In the genomic region with DNA sequence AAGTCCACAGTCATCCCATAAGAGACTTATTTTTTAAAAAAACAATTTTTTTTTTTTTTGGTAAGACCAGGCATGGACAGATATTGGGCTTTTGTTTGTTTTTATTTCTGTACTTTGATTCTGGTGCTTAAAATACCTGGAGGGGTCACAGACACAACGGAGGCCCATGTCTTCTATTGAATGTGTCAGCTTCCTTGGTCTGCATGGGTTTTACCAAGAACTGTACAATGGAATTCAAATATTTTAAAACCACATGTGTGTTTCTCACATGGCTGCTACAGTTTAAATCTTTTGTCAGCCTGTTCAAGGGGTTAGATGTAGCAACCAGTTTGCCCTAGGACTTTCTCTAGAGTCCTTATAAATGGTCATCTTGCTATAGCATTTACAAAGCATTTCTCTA, we compare ENCODE assay signal across 2 cellular contexts.
TF ChIP-seq lines count a peak whose summit lies in the region.

No MANE protein-coding gene starts in this region.

TF ChIP-seq in GM23338, 12 proteins besides CTCF, POLR2A, EP300 and RAD21:
- TF ChIP-seq, protein P1, sequence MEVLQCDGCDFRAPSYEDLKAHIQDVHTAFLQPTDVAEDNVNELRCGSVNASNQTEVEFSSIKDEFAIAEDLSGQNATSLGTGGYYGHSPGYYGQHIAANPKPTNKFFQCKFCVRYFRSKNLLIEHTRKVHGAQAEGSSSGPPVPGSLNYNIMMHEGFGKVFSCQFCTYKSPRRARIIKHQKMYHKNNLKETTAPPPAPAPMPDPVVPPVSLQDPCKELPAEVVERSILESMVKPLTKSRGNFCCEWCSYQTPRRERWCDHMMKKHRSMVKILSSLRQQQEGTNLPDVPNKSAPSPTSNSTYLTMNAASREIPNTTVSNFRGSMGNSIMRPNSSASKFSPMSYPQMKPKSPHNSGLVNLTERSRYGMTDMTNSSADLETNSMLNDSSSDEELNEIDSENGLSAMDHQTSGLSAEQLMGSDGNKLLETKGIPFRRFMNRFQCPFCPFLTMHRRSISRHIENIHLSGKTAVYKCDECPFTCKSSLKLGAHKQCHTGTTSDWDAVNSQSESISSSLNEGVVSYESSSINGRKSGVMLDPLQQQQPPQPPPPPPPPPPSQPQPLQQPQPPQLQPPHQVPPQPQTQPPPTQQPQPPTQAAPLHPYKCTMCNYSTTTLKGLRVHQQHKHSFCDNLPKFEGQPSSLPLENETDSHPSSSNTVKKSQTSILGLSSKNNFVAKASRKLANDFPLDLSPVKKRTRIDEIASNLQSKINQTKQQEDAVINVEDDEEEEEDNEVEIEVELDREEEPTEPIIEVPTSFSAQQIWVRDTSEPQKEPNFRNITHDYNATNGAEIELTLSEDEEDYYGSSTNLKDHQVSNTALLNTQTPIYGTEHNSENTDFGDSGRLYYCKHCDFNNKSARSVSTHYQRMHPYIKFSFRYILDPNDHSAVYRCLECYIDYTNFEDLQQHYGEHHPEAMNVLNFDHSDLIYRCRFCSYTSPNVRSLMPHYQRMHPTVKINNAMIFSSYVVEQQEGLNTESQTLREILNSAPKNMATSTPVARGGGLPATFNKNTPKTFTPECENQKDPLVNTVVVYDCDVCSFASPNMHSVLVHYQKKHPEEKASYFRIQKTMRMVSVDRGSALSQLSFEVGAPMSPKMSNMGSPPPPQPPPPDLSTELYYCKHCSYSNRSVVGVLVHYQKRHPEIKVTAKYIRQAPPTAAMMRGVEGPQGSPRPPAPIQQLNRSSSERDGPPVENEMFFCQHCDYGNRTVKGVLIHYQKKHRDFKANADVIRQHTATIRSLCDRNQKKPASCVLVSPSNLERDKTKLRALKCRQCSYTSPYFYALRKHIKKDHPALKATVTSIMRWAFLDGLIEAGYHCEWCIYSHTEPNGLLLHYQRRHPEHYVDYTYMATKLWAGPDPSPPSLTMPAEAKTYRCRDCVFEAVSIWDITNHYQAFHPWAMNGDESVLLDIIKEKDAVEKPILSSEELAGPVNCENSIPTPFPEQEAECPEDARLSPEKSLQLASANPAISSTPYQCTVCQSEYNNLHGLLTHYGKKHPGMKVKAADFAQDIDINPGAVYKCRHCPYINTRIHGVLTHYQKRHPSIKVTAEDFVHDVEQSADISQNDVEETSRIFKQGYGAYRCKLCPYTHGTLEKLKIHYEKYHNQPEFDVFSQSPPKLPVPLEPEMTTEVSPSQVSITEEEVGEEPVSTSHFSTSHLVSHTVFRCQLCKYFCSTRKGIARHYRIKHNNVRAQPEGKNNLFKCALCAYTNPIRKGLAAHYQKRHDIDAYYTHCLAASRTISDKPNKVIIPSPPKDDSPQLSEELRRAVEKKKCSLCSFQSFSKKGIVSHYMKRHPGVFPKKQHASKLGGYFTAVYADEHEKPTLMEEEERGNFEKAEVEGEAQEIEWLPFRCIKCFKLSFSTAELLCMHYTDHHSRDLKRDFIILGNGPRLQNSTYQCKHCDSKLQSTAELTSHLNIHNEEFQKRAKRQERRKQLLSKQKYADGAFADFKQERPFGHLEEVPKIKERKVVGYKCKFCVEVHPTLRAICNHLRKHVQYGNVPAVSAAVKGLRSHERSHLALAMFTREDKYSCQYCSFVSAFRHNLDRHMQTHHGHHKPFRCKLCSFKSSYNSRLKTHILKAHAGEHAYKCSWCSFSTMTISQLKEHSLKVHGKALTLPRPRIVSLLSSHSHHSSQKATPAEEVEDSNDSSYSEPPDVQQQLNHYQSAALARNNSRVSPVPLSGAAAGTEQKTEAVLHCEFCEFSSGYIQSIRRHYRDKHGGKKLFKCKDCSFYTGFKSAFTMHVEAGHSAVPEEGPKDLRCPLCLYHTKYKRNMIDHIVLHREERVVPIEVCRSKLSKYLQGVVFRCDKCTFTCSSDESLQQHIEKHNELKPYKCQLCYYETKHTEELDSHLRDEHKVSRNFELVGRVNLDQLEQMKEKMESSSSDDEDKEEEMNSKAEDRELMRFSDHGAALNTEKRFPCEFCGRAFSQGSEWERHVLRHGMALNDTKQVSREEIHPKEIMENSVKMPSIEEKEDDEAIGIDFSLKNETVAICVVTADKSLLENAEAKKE (CRISPR knock-in tag; IDR thresholded peaks at IDR 0.05), result no peak
- TF ChIP-seq ZNF331 (CRISPR knock-in tag; IDR thresholded peaks at IDR 0.05; ENCODE audit: low read depth), result no peak

TF ChIP-seq in endothelial cell of umbilical vein, 7 proteins besides CTCF, POLR2A, EP300 and RAD21:
- no peak for TF ChIP-seq MYC (IDR thresholded peaks at IDR 0.05; ENCODE audit: low read depth, low read length)
- TF ChIP-seq, protein P2, sequence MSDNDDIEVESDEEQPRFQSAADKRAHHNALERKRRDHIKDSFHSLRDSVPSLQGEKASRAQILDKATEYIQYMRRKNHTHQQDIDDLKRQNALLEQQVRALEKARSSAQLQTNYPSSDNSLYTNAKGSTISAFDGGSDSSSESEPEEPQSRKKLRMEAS (IDR thresholded peaks at IDR 0.05; ENCODE audit: insufficient read depth, insufficient read length), result no peak
- no peak for TF ChIP-seq POLR2AphosphoS5 (IDR thresholded peaks at IDR 0.05; ENCODE audit: insufficient read depth, low read depth, low read length)
- TF ChIP-seq JUN (IDR thresholded peaks at IDR 0.05; ENCODE audit: borderline replicate concordance, insufficient read depth, insufficient read length, low read depth), result no peak
- no peak for TF ChIP-seq EZH2 (IDR thresholded peaks at IDR 0.05; ENCODE audit: borderline replicate concordance, low read depth, low read length, severe bottlenecking)
